Comparison of ENCODE assay signal across 16 cellular contexts in the genomic region with DNA sequence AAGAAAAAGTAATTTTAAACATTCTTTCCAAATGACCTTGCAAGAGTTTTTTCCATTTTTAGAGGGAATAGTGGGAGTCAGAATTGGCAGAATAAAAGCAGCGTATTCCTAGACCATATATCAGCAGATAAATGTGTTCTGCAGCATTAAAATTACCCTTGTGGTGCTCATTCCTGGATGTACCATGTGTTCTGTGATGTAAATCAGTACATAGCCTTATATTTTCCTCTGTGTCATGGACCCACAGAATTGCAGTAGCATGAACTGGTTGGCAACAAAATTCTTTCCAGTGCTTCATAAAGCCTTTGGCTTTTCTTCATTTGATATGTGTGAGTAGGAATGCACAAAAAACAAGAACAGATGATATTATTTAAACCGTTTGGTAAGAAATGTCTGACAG.
"Had no signal": no experiment of that assay in that cellular context is flagged by ENCODE, and none has a peak within 500 bp of the region (broad histone marks: within the 10 kb centered on the region; RNA-seq: fewer than 3 reads in every experiment).

No MANE protein-coding gene starts in this region.

- H3K27ac ChIP-seq: esophagus squamous epithelium, gastrocnemius medialis, heart right ventricle, tibial nerve, upper lobe of right lung, vagina had no signal

- H3K36me3 ChIP-seq: esophagus squamous epithelium, gastrocnemius medialis, heart right ventricle, tibial nerve, upper lobe of right lung, vagina had no signal

- H3K27me3 ChIP-seq: gastrocnemius medialis, upper lobe of right lung, vagina had no signal

- H3K4me1 ChIP-seq: esophagus squamous epithelium, gastrocnemius medialis, heart right ventricle, tibial nerve, upper lobe of right lung, vagina had no signal

- H3K9me3 ChIP-seq: esophagus squamous epithelium, gastrocnemius medialis, heart right ventricle, tibial nerve, upper lobe of right lung, vagina had no signal

- H3K4me3 Mint-ChIP-seq: effector memory CD8-positive, alpha-beta T cell; naive B cell; nephron progenitor cell had no signal

- H3K4me1 Mint-ChIP-seq: naive B cell, nephron progenitor cell had no signal

- H3K4me3 ChIP-seq: esophagus squamous epithelium, gastrocnemius medialis, heart right ventricle, skin epidermis, tibial nerve, upper lobe of right lung, vagina had no signal

- H3K27ac Mint-ChIP-seq: effector memory CD8-positive, alpha-beta T cell; naive B cell; nephron progenitor cell had no signal

- H3K36me3 Mint-ChIP-seq: naive B cell had no signal

- DNase-seq: cortex of kidney; effector memory CD8-positive, alpha-beta T cell; esophagus squamous epithelium; gastrocnemius medialis; heart right ventricle; hypothalamus; kidney glomerular epithelial cell; mesendoderm; naive B cell; nephron progenitor cell; posterior cingulate gyrus; stimulated activated naive CD4-positive, alpha-beta T cell treated with Interleukin-2 at 50 U/mL for 16 hours; upper lobe of right lung had no signal
